ENCODE assay signal across 8 cellular contexts in genomic region chr10:28532509-28533314, GRCh38. TPM values are rescaled to one million over a fixed set of nuclear protein-coding genes. Genes with fewer than 3 reads are reported as not detected.
A peak's percentile ranks its signal among the peaks of the same experiment; 100 is the strongest.
DNase-seq lines count a peak whose midpoint lies in the region; ATAC-seq, FAIRE-seq and TF ChIP-seq lines count a peak whose summit lies in the region.

Gene WAC (plus strand): TSS chr10:28533118. CDS start chr10:28533580, 462 bp downstream.

- peak; percentile 88 for DNase-seq in ACHN
- peak; percentile 94 for DNase-seq in NCI-H2227 (lab: John Stamatoyannopoulos, UW; ENCODE audit: unreplicated experiment)
- DNase-seq in bronchial epithelial cell (ENCODE audit: low read depth) = peak; percentile 71
- peak; percentile 90 for DNase-seq in iPS-NIHi7 (ENCODE audit: extremely low spot score)
- peak; percentile 86 for DNase-seq in smooth muscle cell of the brain vasculature (ENCODE audit: low read depth, low spot score)

- H3K4me3 ChIP-seq in WI38 (ENCODE audit: low read depth, low read length) (peak within 1 kb of the TSS; percentile 67), bronchial epithelial cell (ENCODE audit: low read depth, low read length) (peak within 1 kb of the TSS; percentile 69)

- peaks cover 10% of the 10 kb centered on the region for H3K36me3 ChIP-seq in bronchial epithelial cell (ENCODE audit: control insufficient read depth, insufficient read depth, low read length)

- H3K27me3 ChIP-seq in bronchial epithelial cell (ENCODE audit: control insufficient read depth, insufficient read depth, low read length) = no peaks in the 10 kb centered on the region

- ATAC-seq in GM18873 (IDR thresholded peaks at IDR 0.05; ENCODE audit: low FRiP score, unreplicated experiment) = peak; percentile 75
- peak; percentile 75 for ATAC-seq in HG03139 (IDR thresholded peaks at IDR 0.05; ENCODE audit: unreplicated experiment)

- in situ Hi-C loops in ACHN (cut with HindIII; ENCODE audit: low pct_ligation_motif_present, low pct_unique_long_range_greater_than_20kb, low sequenced_read_pairs) = no loop called here

- no peak for TF ChIP-seq CTCF in WI38 (IDR thresholded peaks at IDR 0.05; ENCODE audit: low read depth, low read length)
- no peak for TF ChIP-seq CTCF in bronchial epithelial cell (IDR thresholded peaks at IDR 0.05; ENCODE audit: insufficient read depth, low read length, severe bottlenecking)

- no peak for FAIRE-seq in bronchial epithelial cell (lab: Jason Lieb, UNC)

RNA-seq across cellular contexts. Expression of gene WAC, which starts in this region (rescaled TPM):
- 36.6 and 56.5 TPM in 2 replicates for total RNA-seq in bronchial epithelial cell

Comparison
In these comparisons a context has a peak if more than half of its experiments do, and no peak if none do; other contexts are left out.
1. Peak in every context shown above with its lines: DNase-seq, ATAC-seq and H3K4me3 ChIP-seq.